ENCODE assay signal across 20 cellular contexts in genomic region chr1:219432966-219433365, GRCh38.
"Had no signal": no experiment of that assay in that cellular context is flagged by ENCODE, and none has a peak within 500 bp of the region (broad histone marks: within the 10 kb centered on the region; RNA-seq: fewer than 3 reads in every experiment).

No MANE protein-coding gene starts in this region.

- H3K4me1 ChIP-seq: parathyroid adenoma, tibial nerve had no signal

- DNase-seq: activated CD4-positive, alpha-beta memory T cell treated with anti-CD3 and anti-CD28 coated beads, Interleukin-2, amount 10 ng/mL, durations not matched to agents 7 days and 5 days; activated CD4-positive, alpha-beta T cell treated with anti-CD3 and anti-CD28 coated beads for 48 hours; activated CD4-positive, CD25-positive, alpha-beta regulatory T cell; activated CD8-positive, alpha-beta memory T cell treated with anti-CD3 and anti-CD28 coated beads, Interleukin-2, amount 10 ng/mL, durations not matched to agents 7 days and 5 days; activated naive CD4-positive, alpha-beta T cell treated with anti-CD3 and anti-CD28 coated beads for 36 hours; dorsolateral prefrontal cortex; endodermal cell; naive thymus-derived CD4-positive, alpha-beta T cell; retina; stimulated activated CD4-positive, alpha-beta T cell treated with anti-CD3 and anti-CD28 coated beads, Interleukin-2, amount 100 ng/mL, for 24 hours; stimulated activated naive CD4-positive, alpha-beta T cell treated with Interleukin-2 at 50 U/mL for 16 hours; substantia nigra; T-helper 9 cell had no signal

- H3K4me3 ChIP-seq: dorsolateral prefrontal cortex, mucosa of descending colon, tibial nerve had no signal

- H3K27ac Mint-ChIP-seq: activated CD4-positive, alpha-beta memory T cell treated with anti-CD3 and anti-CD28 coated beads, Interleukin-2, amount 10 ng/mL, durations not matched to agents 7 days and 5 days; activated CD8-positive, alpha-beta memory T cell treated with anti-CD3 and anti-CD28 coated beads, Interleukin-2, amount 10 ng/mL, durations not matched to agents 7 days and 5 days; activated naive CD4-positive, alpha-beta T cell treated with anti-CD3 and anti-CD28 coated beads for 36 hours; endodermal cell; memory B cell; naive thymus-derived CD4-positive, alpha-beta T cell had no signal

- H3K36me3 Mint-ChIP-seq: activated CD8-positive, alpha-beta memory T cell treated with anti-CD3 and anti-CD28 coated beads, Interleukin-2, amount 10 ng/mL, durations not matched to agents 7 days and 5 days; memory B cell; naive thymus-derived CD4-positive, alpha-beta T cell had no signal

- H3K9me3 Mint-ChIP-seq: activated naive CD4-positive, alpha-beta T cell treated with anti-CD3 and anti-CD28 coated beads for 36 hours; endodermal cell; memory B cell had no signal

- H3K27me3 ChIP-seq: dorsolateral prefrontal cortex, tibial nerve had no signal

- ATAC-seq: activated CD8-positive, alpha-beta memory T cell treated with anti-CD3 and anti-CD28 coated beads, Interleukin-2, amount 10 ng/mL, durations not matched to agents 7 days and 5 days; mucosa of descending colon; naive thymus-derived CD4-positive, alpha-beta T cell had no signal

- FAIRE-seq: colon, frontal cortex, urothelium cell line had no signal

- H3K9me3 ChIP-seq: mucosa of descending colon, tibial nerve had no signal

- H3K27ac ChIP-seq: dorsolateral prefrontal cortex, parathyroid adenoma, tibial nerve had no signal

- H3K36me3 ChIP-seq: tibial nerve had no signal
